8 cellular contexts compared by ENCODE assay signal in genomic region chr19:40578442-40578908, GRCh38. TPM values are rescaled to one million over a fixed set of nuclear protein-coding genes. Genes with fewer than 3 reads are reported as not detected.
DNase-seq lines count a peak whose midpoint lies in the region; ATAC-seq, FAIRE-seq and TF ChIP-seq lines count a peak whose summit lies in the region.

No MANE protein-coding gene starts in this region.

- CTCF ChIA-PET in HEK293 (lab: Yijun Ruan, JAX), result interaction anchor here (0.7 to 2.8 kb wide), 12 partner anchors 7 to 152 kb away, joined by 3 to 28 read pairs (median 5); partner anchors contain the start of gene SERTAD1
- CTCF ChIA-PET in T-cell (lab: Charles Lee), result interaction anchor here in 1 of 2 donors (0.9 kb wide), 1 partner anchor 25 kb away, joined by 3 read pairs; no protein-coding TSS in a partner anchor

- POLR2A ChIA-PET in HEK293 (lab: Yijun Ruan, JAX) (interaction anchor here (0.6 to 1.5 kb wide), 5 partner anchors 8 to 113 kb away, joined by 3 to 4 read pairs (median 3); partner anchors contain the start of gene BLVRB), T-cell (lab: Charles Lee) (interaction anchor here in 1 of 2 donors (0.6 kb wide), 1 partner anchor 25 kb away, joined by 3 read pairs; no protein-coding TSS in a partner anchor)

- no peak for ATAC-seq in T-cell (replicated peaks in 1 of 4)

- H3K36me3 Mint-ChIP-seq in T-cell, result peaks cover 25% of the 10 kb centered on the region

- H3K27ac ChIP-seq in HEK293 (ENCODE audit: extremely low read depth, low read depth, low read length) (peak overlapping the region; percentile 11; the same call in 1 of the 2 replicates), spleen (peak overlapping the region in 4 of 8 donors; percentile 12 to 97 (median 90))

- peak overlapping the region; percentile 81 to 85 (median 82) for H3K4me3 Mint-ChIP-seq in T-cell

- peaks cover 20 to 24% (median 23%) of the 10 kb centered on the region in 3 donors for H3K4me1 Mint-ChIP-seq in T-cell

- no peaks in the 10 kb centered on the region for H3K9me3 ChIP-seq in HEK293 (ENCODE audit: control insufficient read depth, insufficient read depth, low read depth, low read length)
- no peaks in the 10 kb centered on the region for H3K9me3 ChIP-seq in spleen

- H3K36me3 ChIP-seq in HEK293 (ENCODE audit: control insufficient read depth in 2 of 2, insufficient read depth in 1 of 2, low read length in 2 of 2) (peaks cover 35 to 56% of the 10 kb centered on the region in 2 experiments), spleen (peaks cover 2 to 57% (median 43%) of the 10 kb centered on the region in 6 donors)

- no peaks in the 10 kb centered on the region for H3K9me3 Mint-ChIP-seq in T-cell

- H3K27ac Mint-ChIP-seq in T-cell, result peak overlapping the region in 1 of 2 donors; percentile 39

- H3K27me3 ChIP-seq in spleen (replicated peaks in 1 of 7), result no peaks in the 10 kb centered on the region

- H3K4me3 ChIP-seq in HEK293 (ENCODE audit: low read depth, low read length), result no peak overlapping the region
- peak overlapping the region in 2 of 8 donors; percentile 86 to 90 for H3K4me3 ChIP-seq in spleen

- no peak for FAIRE-seq in GM12891 (lab: Jason Lieb, UNC)

- peaks cover 6% of the 10 kb centered on the region for H3K4me1 ChIP-seq in HEK293 (ENCODE audit: control insufficient read depth, insufficient read depth, low read length)
- H3K4me1 ChIP-seq in spleen, result peaks cover 7 to 65% (median 39%) of the 10 kb centered on the region in 6 donors

- no peaks in the 10 kb centered on the region for H3K27me3 Mint-ChIP-seq in T-cell

- peak; percentile 88 for DNase-seq in CD1c-positive myeloid dendritic cell (ENCODE audit: extremely low spot score)
- DNase-seq in T-cell, result peak in 2 of 34 experiments; percentile 15 to 26
- DNase-seq in iPS-NIHi11 (ENCODE audit: low spot score), result peak; percentile 74
- DNase-seq in GM12891 (ENCODE audit: insufficient read length, low spot score), result no peak
- DNase-seq in HPDE6-E6E7 (ENCODE audit: extremely low spot score), result no peak
- no peak for DNase-seq in stimulated activated CD4-positive, alpha-beta T cell treated with anti-CD3 and anti-CD28 coated beads, Interleukin-15, amount 100 ng/mL, for 24 hours
- DNase-seq in spleen, result no peak

- no peak for TF ChIP-seq POLR2A in GM12891 (IDR thresholded peaks at IDR 0.05; ENCODE audit: low read depth, low read length)
- TF ChIP-seq POLR2A in spleen (IDR thresholded peaks at IDR 0.05), result no peak

- TF ChIP-seq CTCF in HEK293 (tag by site-specific recombination; IDR thresholded peaks at IDR 0.05), result no peak
- TF ChIP-seq CTCF in spleen (IDR thresholded peaks at IDR 0.05 in 8 of 11, conservative IDR thresholded peaks at IDR 0.05 in 3 of 11), result no peak

- intact Hi-C loops in spleen (cut with DNase I; ENCODE audit: low total_unique reads), result loop anchor here (10.0 kb wide), 1 partner anchor 134 kb away; the partner anchor contains the start of gene SERTAD3

- 81 to 94% (median 88%) methylated on average over 12 of the region's 12 CpGs for WGBS in spleen, 5 donors

TF ChIP-seq in HEK293, 187 proteins besides CTCF, POLR2A, EP300 and RAD21 (continues in another document):
- 0 out of 2 replicates have a peak, but pooled peaks have one; percentile 24 for TF ChIP-seq ZNF561 (tag by site-specific recombination; IDR thresholded peaks at IDR 0.05; ENCODE audit: borderline replicate concordance)
- peak; percentile 56 for TF ChIP-seq SP3 (tag by site-specific recombination; IDR thresholded peaks at IDR 0.05)
- no peak for TF ChIP-seq ZNF639 (tag by site-specific recombination; IDR thresholded peaks at IDR 0.05)
- no peak for TF ChIP-seq ZSCAN5A (tag by site-specific recombination; IDR thresholded peaks at IDR 0.05)

TF ChIP-seq in GM12891, 5 proteins besides CTCF, POLR2A, EP300 and RAD21:
- no peak for TF ChIP-seq TAF1 (IDR thresholded peaks at IDR 0.05; ENCODE audit: low read depth, low read length)
- no peak for TF ChIP-seq SPI1 (IDR thresholded peaks at IDR 0.05; ENCODE audit: low read depth, low read length)
- TF ChIP-seq PAX5 (IDR thresholded peaks at IDR 0.05; ENCODE audit: insufficient read depth, low read length, severe bottlenecking), result no peak
- no peak for TF ChIP-seq POLR2AphosphoS5 (IDR thresholded peaks at IDR 0.05; ENCODE audit: low read depth, low read length)
- TF ChIP-seq POU2F2 (IDR thresholded peaks at IDR 0.05; ENCODE audit: low read depth, low read length), result no peak

RNA-seq across cellular contexts. Expression of gene SHKBP1, which starts 1.8 kb away (rescaled TPM):
- total RNA-seq in T-cell, result 100 to 1,000 TPM; 117 to 153 (median 142) TPM
- 61.3 TPM for polyA plus RNA-seq in GM12891 (2012; ENCODE audit: low read depth, missing spikeins)
- total RNA-seq in spleen, result 100 to 1,000 TPM; 127 to 282 (median 151) TPM
- 100 to 1,000 TPM; 102 to 164 (median 152) TPM for polyA plus RNA-seq in spleen

RNA-seq across cellular contexts. Expression of gene LTBP4, which starts 22.7 kb away (rescaled TPM):
- total RNA-seq in T-cell (100 to 1,000 TPM in 4 of 5 donors, 10 to 100 TPM in 1; 90.9 to 215 (median 160) TPM), spleen (100 to 1,000 TPM in 6 of 7 donors, 10 to 100 TPM in 1; 66.0 to 197 (median 186) TPM)
- 15.3 TPM for polyA plus RNA-seq in GM12891 (2012; ENCODE audit: low read depth, missing spikeins)
- polyA plus RNA-seq in spleen, result 100 to 1,000 TPM in 1 of 3 donors, 10 to 100 TPM in 2; 26.5 to 107 (median 34.3) TPM

Comparison
In these comparisons a context has a peak if more than half of its experiments do, and no peak if none do; other contexts are left out.
1. DNase-seq: peak in CD1c-positive myeloid dendritic cell (single experiment) and iPS-NIHi11 (single experiment); none in GM12891 (single experiment), HPDE6-E6E7 (single experiment), stimulated activated CD4-positive, alpha-beta T cell treated with anti-CD3 and anti-CD28 coated beads, Interleukin-15, amount 100 ng/mL, for 24 hours (single experiment) and spleen (single experiment).